9 cellular contexts compared by ENCODE assay signal in genomic region chr10:43623351-43623750, GRCh38. TPM values are rescaled to one million over a fixed set of nuclear protein-coding genes. Genes with fewer than 3 reads are reported as not detected.
DNase-seq lines count a peak whose midpoint lies in the region; ATAC-seq, FAIRE-seq and TF ChIP-seq lines count a peak whose summit lies in the region.
"Had no signal": no experiment of that assay in that cellular context is flagged by ENCODE, and none has a peak within 500 bp of the region (broad histone marks: within the 10 kb centered on the region; RNA-seq: fewer than 3 reads in every experiment).

No MANE protein-coding gene starts in this region.

- peak; percentile 31 for FAIRE-seq in HTR-8/SVneo (lab: Jason Lieb, UNC)

- POLR2A ChIA-PET in CD4-positive, alpha-beta memory T cell (lab: Charles Lee; ENCODE audit: partially characterized antibody), result interaction anchor here (1.3 kb wide), 1 partner anchor 25 kb away, joined by 4 read pairs; the partner anchor contains the start of gene ZNF32
- POLR2A ChIA-PET in activated CD4-positive, alpha-beta memory T cell treated with anti-CD3 and anti-CD28 coated beads, Interleukin-2, amount 10 ng/mL, durations not matched to agents 7 days and 5 days (lab: Charles Lee), result no interaction called here

- ATAC-seq in lower lobe of right lung, result no peak
- no peak for ATAC-seq in GM18502 (IDR thresholded peaks at IDR 0.05; ENCODE audit: poor library complexity, unreplicated experiment)
- ATAC-seq in HG03469 (IDR thresholded peaks at IDR 0.05; ENCODE audit: unreplicated experiment), result no peak

- H3K27ac ChIP-seq in CD4-positive, alpha-beta memory T cell (ENCODE audit: low read depth, low read length), result peak overlapping the region; percentile 27
- H3K27ac ChIP-seq in lower lobe of right lung, result no peak overlapping the region

- peaks cover 0 to 36% (median 25%) of the 10 kb centered on the region in 8 donors for H3K9me3 Mint-ChIP-seq in CD4-positive, alpha-beta memory T cell
- peaks cover 32% of the 10 kb centered on the region for H3K9me3 Mint-ChIP-seq in activated CD4-positive, alpha-beta memory T cell treated with anti-CD3 and anti-CD28 coated beads, Interleukin-2, amount 10 ng/mL, durations not matched to agents 7 days and 5 days

- H3K4me1 Mint-ChIP-seq in CD4-positive, alpha-beta memory T cell, result peaks cover 13 to 22% (median 19%) of the 10 kb centered on the region in 4 donors
- peaks cover 9% of the 10 kb centered on the region for H3K4me1 Mint-ChIP-seq in activated CD4-positive, alpha-beta memory T cell treated with anti-CD3 and anti-CD28 coated beads, Interleukin-2, amount 10 ng/mL, durations not matched to agents 7 days and 5 days
- H3K4me1 Mint-ChIP-seq: activated B cell treated with CpG ODN at 0.5 μM for 24 hours had no signal

- H3K4me3 ChIP-seq in CD4-positive, alpha-beta memory T cell (ENCODE audit: low read length in 2 of 2), result peak overlapping the region in 1 of 2 donors; percentile 25
- H3K4me3 ChIP-seq in lower lobe of right lung, result peak overlapping the region; percentile 38

- H3K36me3 ChIP-seq in CD4-positive, alpha-beta memory T cell (ENCODE audit: insufficient read depth, low read length), result no peaks in the 10 kb centered on the region
- H3K36me3 ChIP-seq in lower lobe of right lung, result no peaks in the 10 kb centered on the region

- peaks cover 11 to 18% of the 10 kb centered on the region in 2 donors for H3K36me3 Mint-ChIP-seq in CD4-positive, alpha-beta memory T cell
- peaks cover 16% of the 10 kb centered on the region for H3K36me3 Mint-ChIP-seq in activated CD4-positive, alpha-beta memory T cell treated with anti-CD3 and anti-CD28 coated beads, Interleukin-2, amount 10 ng/mL, durations not matched to agents 7 days and 5 days (ENCODE audit: low read depth)

- H3K27me3 Mint-ChIP-seq in CD4-positive, alpha-beta memory T cell, result no peaks in the 10 kb centered on the region
- no peaks in the 10 kb centered on the region for H3K27me3 Mint-ChIP-seq in activated CD4-positive, alpha-beta memory T cell treated with anti-CD3 and anti-CD28 coated beads, Interleukin-2, amount 10 ng/mL, durations not matched to agents 7 days and 5 days
- H3K27me3 Mint-ChIP-seq: activated B cell treated with CpG ODN at 0.5 μM for 24 hours had no signal

- DNase-seq in CD4-positive, alpha-beta memory T cell, result peak in 3 of 5 donors; percentile 28 to 38 (median 37)
- DNase-seq in HTR-8/SVneo (ENCODE audit: insufficient read length, low spot score) (no peak), lower lobe of right lung (no peak), middle frontal gyrus (ENCODE audit: extremely low spot score, low spot score) (no peak), iPS-NIHi7 (ENCODE audit: extremely low spot score) (no peak)
- no peak for DNase-seq in activated CD4-positive, alpha-beta memory T cell treated with anti-CD3 and anti-CD28 coated beads, Interleukin-2, amount 10 ng/mL, durations not matched to agents 7 days and 5 days
- DNase-seq: activated B cell treated with CpG ODN at 0.5 μM for 24 hours had no signal

- intact Hi-C loops in CD4-positive, alpha-beta memory T cell (cut with micrococcal nuclease), result no loop called here
- intact Hi-C loops in lower lobe of right lung (cut with DNase I), result no loop called here

- CTCF ChIA-PET in CD4-positive, alpha-beta memory T cell (lab: Charles Lee; ENCODE audit: partially characterized antibody), result no interaction called here
- CTCF ChIA-PET in activated CD4-positive, alpha-beta memory T cell treated with anti-CD3 and anti-CD28 coated beads, Interleukin-2, amount 10 ng/mL, durations not matched to agents 7 days and 5 days (lab: Charles Lee), result no interaction called here

- peak overlapping the region; percentile 62 to 91 (median 84) for H3K4me3 Mint-ChIP-seq in CD4-positive, alpha-beta memory T cell
- peak overlapping the region; percentile 49 for H3K4me3 Mint-ChIP-seq in activated CD4-positive, alpha-beta memory T cell treated with anti-CD3 and anti-CD28 coated beads, Interleukin-2, amount 10 ng/mL, durations not matched to agents 7 days and 5 days
- H3K4me3 Mint-ChIP-seq: activated B cell treated with CpG ODN at 0.5 μM for 24 hours had no signal

- no peak for TF ChIP-seq CTCF in lower lobe of right lung (IDR thresholded peaks at IDR 0.05)

- peaks cover 13% of the 10 kb centered on the region for H3K4me1 ChIP-seq in CD4-positive, alpha-beta memory T cell (ENCODE audit: insufficient read depth, low read length)
- no peaks in the 10 kb centered on the region for H3K4me1 ChIP-seq in lower lobe of right lung

- H3K9me3 ChIP-seq in CD4-positive, alpha-beta memory T cell (ENCODE audit: control insufficient read depth in 1 of 2, low read length in 2 of 2), result no peaks in the 10 kb centered on the region
- H3K9me3 ChIP-seq in lower lobe of right lung, result peaks cover 9% of the 10 kb centered on the region

- no peaks in the 10 kb centered on the region for H3K27me3 ChIP-seq in CD4-positive, alpha-beta memory T cell (ENCODE audit: insufficient read depth, low read length)
- H3K27me3 ChIP-seq in lower lobe of right lung (ENCODE audit: low read depth), result no peaks in the 10 kb centered on the region

- H3K27ac Mint-ChIP-seq in CD4-positive, alpha-beta memory T cell, result peak overlapping the region; percentile 38 to 92 (median 72)
- peak overlapping the region; percentile 22 for H3K27ac Mint-ChIP-seq in activated CD4-positive, alpha-beta memory T cell treated with anti-CD3 and anti-CD28 coated beads, Interleukin-2, amount 10 ng/mL, durations not matched to agents 7 days and 5 days
- H3K27ac Mint-ChIP-seq: activated B cell treated with CpG ODN at 0.5 μM for 24 hours had no signal

RNA-seq across cellular contexts. Expression of gene ZNF485, which starts 17.1 kb away (rescaled TPM):
- 10 to 100 TPM in 1 of 2 experiments, 1 to 10 TPM in 1; 9.0 to 10.4 TPM for total RNA-seq in CD4-positive, alpha-beta memory T cell
- 1 to 10 TPM; 4.7 to 5.6 TPM for polyA plus RNA-seq in CD4-positive, alpha-beta memory T cell
- 1 to 10 TPM; 1.5 to 1.6 TPM for total RNA-seq in activated CD4-positive, alpha-beta memory T cell treated with anti-CD3 and anti-CD28 coated beads, Interleukin-2, amount 10 ng/mL, durations not matched to agents 7 days and 5 days
- total RNA-seq in lower lobe of right lung, result 3.5 TPM

RNA-seq across cellular contexts. Expression of gene ZNF32, which starts 25.3 kb away (rescaled TPM):
- 10 to 100 TPM; 35.5 to 39.5 TPM for total RNA-seq in CD4-positive, alpha-beta memory T cell
- polyA plus RNA-seq in CD4-positive, alpha-beta memory T cell, result 10 to 100 TPM; 76.9 to 92.6 TPM
- total RNA-seq in activated CD4-positive, alpha-beta memory T cell treated with anti-CD3 and anti-CD28 coated beads, Interleukin-2, amount 10 ng/mL, durations not matched to agents 7 days and 5 days, result 10 to 100 TPM; 10.4 to 10.9 TPM
- 33.2 TPM for total RNA-seq in lower lobe of right lung

RNA-seq across cellular contexts. Expression of gene ZNF239, which starts 48.9 kb away (rescaled TPM):
- total RNA-seq in CD4-positive, alpha-beta memory T cell, result 1 to 10 TPM; 5.8 to 6.2 TPM
- polyA plus RNA-seq in CD4-positive, alpha-beta memory T cell, result 1 to 10 TPM; 1.6 to 1.9 TPM
- total RNA-seq in activated CD4-positive, alpha-beta memory T cell treated with anti-CD3 and anti-CD28 coated beads, Interleukin-2, amount 10 ng/mL, durations not matched to agents 7 days and 5 days, result under 1 TPM; 0.15 to 0.25 TPM
- 2.1 TPM for total RNA-seq in lower lobe of right lung

Comparison
In these comparisons a context has a peak if more than half of its experiments do, and no peak if none do; other contexts are left out.
1. DNase-seq: peak in CD4-positive, alpha-beta memory T cell (3 of 5); none in HTR-8/SVneo (single experiment), activated CD4-positive, alpha-beta memory T cell treated with anti-CD3 and anti-CD28 coated beads, Interleukin-2, amount 10 ng/mL, durations not matched to agents 7 days and 5 days (single experiment), lower lobe of right lung (single experiment), middle frontal gyrus (single experiment) and iPS-NIHi7 (single experiment).